ENCODE assay signal across 8 cellular contexts in the genomic region with DNA sequence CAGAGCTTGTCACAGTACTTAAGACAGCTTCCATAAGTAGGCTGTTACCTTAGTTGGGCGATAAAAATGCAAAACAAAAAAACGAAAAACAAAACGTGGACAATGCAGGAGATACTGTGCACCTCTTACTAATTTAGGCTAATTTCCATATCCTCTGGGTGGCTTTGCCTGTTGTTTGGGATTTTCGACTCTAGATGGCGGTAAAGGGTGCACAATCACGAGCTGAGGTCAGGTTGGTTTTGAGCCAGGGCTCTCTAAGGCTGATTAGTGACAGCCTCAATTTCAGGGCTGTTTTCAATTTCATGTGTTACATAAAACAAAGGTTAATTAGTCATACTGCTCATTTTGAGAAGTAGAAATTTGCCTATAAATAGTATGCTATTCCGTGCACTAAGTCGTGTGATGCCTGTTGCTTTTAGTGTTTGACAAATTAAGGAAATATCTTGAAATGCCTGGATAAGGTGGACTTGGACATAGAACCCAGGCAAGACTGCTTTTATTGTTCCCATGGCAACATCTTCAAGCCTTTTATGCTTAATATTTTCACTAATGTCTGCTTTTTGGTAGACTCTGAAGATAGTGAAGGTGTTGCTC.
DNase-seq lines count a peak whose midpoint lies in the region; ATAC-seq and TF ChIP-seq lines count a peak whose summit lies in the region.

No MANE protein-coding gene starts in this region.

- H3K36me3 ChIP-seq in colonic mucosa = no peaks in the 10 kb centered on the region

- ATAC-seq in GM19035 (IDR thresholded peaks at IDR 0.05; ENCODE audit: unreplicated experiment) = peak; percentile 97
- peak; percentile 92 for ATAC-seq in HG03139 (IDR thresholded peaks at IDR 0.05; ENCODE audit: unreplicated experiment)

- intact Hi-C loops in colonic mucosa (cut with DNase I) = no loop called here

- no peaks in the 10 kb centered on the region for H3K9me3 ChIP-seq in colonic mucosa

- DNase-seq in NCI-H460 (ENCODE audit: extremely low read depth, low read depth) = peak; percentile 54
- peak; percentile 37 to 42 for DNase-seq in activated CD4-positive, alpha-beta T cell treated with anti-CD3 and anti-CD28 coated beads for 24 hours (ENCODE audit: low read depth in 2 of 2)
- DNase-seq in colonic mucosa = peak; percentile 52
- peak; percentile 11 for DNase-seq in myocyte (ENCODE audit: low read depth)
- DNase-seq in stromal cell of bone marrow (ENCODE audit: low read depth) = peak; percentile 5

- no peak overlapping the region for H3K9ac ChIP-seq in colonic mucosa (ENCODE audit: low read depth in 2 of 2, low read length in 2 of 2)

- H3K27ac ChIP-seq in C4-2B = no peak overlapping the region
- H3K27ac ChIP-seq in colonic mucosa = no peak overlapping the region

- no peak overlapping the region for H3K4me3 ChIP-seq in colonic mucosa

- H3K4me1 ChIP-seq in colonic mucosa = no peaks in the 10 kb centered on the region

- TF ChIP-seq CTCF in C4-2B (conservative IDR thresholded peaks at IDR 0.05) = peak; percentile 82
- TF ChIP-seq CTCF in colonic mucosa (IDR thresholded peaks at IDR 0.05) = peak; percentile 49

- no peaks in the 10 kb centered on the region for H3K27me3 ChIP-seq in colonic mucosa
